ENCODE assay signal across 26 cellular contexts in genomic region chrX:103806862-103807474, GRCh38. TPM values are rescaled to one million over a fixed set of nuclear protein-coding genes. Genes with fewer than 3 reads are reported as not detected.
"Had no signal": no experiment of that assay in that cellular context is flagged by ENCODE, and none has a peak within 500 bp of the region (broad histone marks: within the 10 kb centered on the region; RNA-seq: fewer than 3 reads in every experiment).

No MANE protein-coding gene starts in this region.

- H3K36me3 Mint-ChIP-seq: activated CD4-positive, alpha-beta memory T cell treated with anti-CD3 and anti-CD28 coated beads for 36 hours; activated naive CD8-positive, alpha-beta T cell treated with anti-CD3 and anti-CD28 coated beads, Interleukin-2, amount 10 ng/mL, durations not matched to agents 7 days and 5 days; naive thymus-derived CD4-positive, alpha-beta T cell; stimulated activated naive B cell treated with anti-CD40 and anti-IgM and Interleukin-4, amounts not matched to agents 10 μg/mL and 1 μg/mL and 100 μg/mL, for 72 hours had no signal

- H3K36me3 ChIP-seq: gastroesophageal sphincter, ovary, prostate gland, sigmoid colon, transverse colon had no signal

- H3K27me3 Mint-ChIP-seq: activated naive CD8-positive, alpha-beta T cell treated with anti-CD3 and anti-CD28 coated beads, Interleukin-2, amount 10 ng/mL, durations not matched to agents 7 days and 5 days had no signal

- H3K4me3 ChIP-seq: gastroesophageal sphincter, ovary, prostate gland, sigmoid colon, transverse colon had no signal

- H3K4me3 Mint-ChIP-seq: activated CD4-positive, alpha-beta memory T cell treated with anti-CD3 and anti-CD28 coated beads for 36 hours; activated CD4-positive, alpha-beta T cell treated with anti-CD3 and anti-CD28 coated beads, Interleukin-2, amount 10 ng/mL, durations not matched to agents 24 days and 14 days; activated naive CD8-positive, alpha-beta T cell treated with anti-CD3 and anti-CD28 coated beads, Interleukin-2, amount 10 ng/mL, durations not matched to agents 7 days and 5 days; activated T-helper 1 cell treated with anti-CD3 and anti-CD28 coated beads, Interleukin-12 subunit alpha, Interleukin-12 subunit beta, Interleukin-2, Interleukin-4 antibody, amounts not matched to agents 30 ng/mL and 10 ng/mL and 1 ng/mL, durations not matched to agents 14 hours and 24 hours and 36 hours; effector memory CD8-positive, alpha-beta T cell; naive thymus-derived CD4-positive, alpha-beta T cell; stimulated activated naive B cell treated with anti-CD40 and anti-IgM and Interleukin-4, amounts not matched to agents 10 μg/mL and 1 μg/mL and 100 μg/mL, for 72 hours had no signal

- H3K27ac Mint-ChIP-seq: activated CD4-positive, alpha-beta memory T cell treated with anti-CD3 and anti-CD28 coated beads for 36 hours; activated CD4-positive, alpha-beta T cell treated with anti-CD3 and anti-CD28 coated beads, Interleukin-2, amount 10 ng/mL, durations not matched to agents 24 days and 14 days; activated naive CD8-positive, alpha-beta T cell treated with anti-CD3 and anti-CD28 coated beads, Interleukin-2, amount 10 ng/mL, durations not matched to agents 7 days and 5 days; activated T-helper 1 cell treated with anti-CD3 and anti-CD28 coated beads, Interleukin-12 subunit alpha, Interleukin-12 subunit beta, Interleukin-2, Interleukin-4 antibody, amounts not matched to agents 30 ng/mL and 10 ng/mL and 1 ng/mL, durations not matched to agents 14 hours and 24 hours and 36 hours; effector memory CD8-positive, alpha-beta T cell; naive thymus-derived CD4-positive, alpha-beta T cell; stimulated activated naive B cell treated with anti-CD40 and anti-IgM and Interleukin-4, amounts not matched to agents 10 μg/mL and 1 μg/mL and 100 μg/mL, for 72 hours had no signal

- H3K4me1 Mint-ChIP-seq: stimulated activated naive B cell treated with anti-CD40 and anti-IgM and Interleukin-4, amounts not matched to agents 10 μg/mL and 1 μg/mL and 100 μg/mL, for 72 hours had no signal

- H3K9me3 Mint-ChIP-seq: activated CD4-positive, alpha-beta memory T cell treated with anti-CD3 and anti-CD28 coated beads for 36 hours; activated naive CD8-positive, alpha-beta T cell treated with anti-CD3 and anti-CD28 coated beads, Interleukin-2, amount 10 ng/mL, durations not matched to agents 7 days and 5 days; activated T-helper 1 cell treated with anti-CD3 and anti-CD28 coated beads, Interleukin-12 subunit alpha, Interleukin-12 subunit beta, Interleukin-2, Interleukin-4 antibody, amounts not matched to agents 30 ng/mL and 10 ng/mL and 1 ng/mL, durations not matched to agents 14 hours and 24 hours and 36 hours; effector memory CD8-positive, alpha-beta T cell; naive thymus-derived CD4-positive, alpha-beta T cell; stimulated activated naive B cell treated with anti-CD40 and anti-IgM and Interleukin-4, amounts not matched to agents 10 μg/mL and 1 μg/mL and 100 μg/mL, for 72 hours had no signal

- H3K27me3 ChIP-seq: gastroesophageal sphincter, ovary, sigmoid colon, transverse colon had no signal

- H3K27ac ChIP-seq: gastroesophageal sphincter, ovary, prostate gland, sigmoid colon, transverse colon, VCaP had no signal

- H3K9me3 ChIP-seq: gastroesophageal sphincter, ovary, prostate gland, sigmoid colon, transverse colon had no signal

- H3K4me1 ChIP-seq: gastroesophageal sphincter, prostate gland, sigmoid colon, transverse colon had no signal

- DNase-seq: activated CD4-positive, alpha-beta memory T cell treated with anti-CD3 and anti-CD28 coated beads for 36 hours; activated CD4-positive, alpha-beta T cell treated with anti-CD3 and anti-CD28 coated beads, Interleukin-2, amount 10 ng/mL, durations not matched to agents 24 days and 14 days; activated gamma-delta T cell; activated naive CD8-positive, alpha-beta T cell treated with anti-CD3 and anti-CD28 coated beads, Interleukin-2, amount 10 ng/mL, durations not matched to agents 7 days and 5 days; amniotic stem cell; cortex of kidney; effector memory CD8-positive, alpha-beta T cell; hippocampal formation; kidney; left colon; midbrain; naive thymus-derived CD4-positive, alpha-beta T cell; ovary; retina; sigmoid colon; small intestine; stimulated activated CD4-positive, alpha-beta T cell treated with anti-CD3 and anti-CD28 coated beads, Interleukin-1b, Interleukin-23, amount 100 ng/mL, for 48 hours; stimulated activated CD4-positive, alpha-beta T cell treated with anti-CD3 and anti-CD28 coated beads, Interleukin-4, amount 100 ng/mL, for 4 hours; stimulated activated CD8-positive, alpha-beta memory T cell treated with anti-CD3 and anti-CD28 coated beads, Interleukin-4, amount 100 ng/mL, for 48 hours; stimulated activated naive B cell treated with anti-CD40 and anti-IgM and Interleukin-4, amounts not matched to agents 10 μg/mL and 1 μg/mL and 100 μg/mL, for 72 hours; transverse colon had no signal

RNA-seq across cellular contexts. Expression of gene PLP1, which starts 30.3 kb away (rescaled TPM):
- total RNA-seq: activated CD4-positive, alpha-beta memory T cell treated with anti-CD3 and anti-CD28 coated beads for 36 hours; activated CD4-positive, alpha-beta T cell treated with anti-CD3 and anti-CD28 coated beads, Interleukin-2, amount 10 ng/mL, durations not matched to agents 24 days and 14 days; activated naive CD8-positive, alpha-beta T cell treated with anti-CD3 and anti-CD28 coated beads, Interleukin-2, amount 10 ng/mL, durations not matched to agents 7 days and 5 days; activated T-helper 1 cell treated with anti-CD3 and anti-CD28 coated beads, Interleukin-12 subunit alpha, Interleukin-12 subunit beta, Interleukin-2, Interleukin-4 antibody, amounts not matched to agents 30 ng/mL and 10 ng/mL and 1 ng/mL, durations not matched to agents 14 hours and 24 hours and 36 hours; naive thymus-derived CD4-positive, alpha-beta T cell; T-helper 1 cell treated with Interleukin-12 subunit alpha and Interleukin-12 subunit beta and Interleukin-4 antibody, amounts not matched to agents 30 ng/mL and 1 ng/mL, for 36 hours had no signal
